Comparison of ENCODE assay signal across 8 cellular contexts in genomic region chr10:29658984-29659769, GRCh38. TPM values are rescaled to one million over a fixed set of nuclear protein-coding genes. Genes with fewer than 3 reads are reported as not detected.
DNase-seq lines count a peak whose midpoint lies in the region; ATAC-seq and TF ChIP-seq lines count a peak whose summit lies in the region.

No MANE protein-coding gene starts in this region.

- no peaks in the 10 kb centered on the region for H3K4me1 ChIP-seq in liver (ENCODE audit: control insufficient read depth in 4 of 4, insufficient read depth in 4 of 4, low read length in 3 of 4)

- ATAC-seq in GM19397 (IDR thresholded peaks at IDR 0.05; ENCODE audit: unreplicated experiment) (peak; percentile 90), HG03469 (IDR thresholded peaks at IDR 0.05; ENCODE audit: unreplicated experiment) (peak; percentile 98)

- H3K9me3 Mint-ChIP-seq in CD14-positive monocyte, result peaks cover 8 to 20% (median 16%) of the 10 kb centered on the region in 7 donors

- TF ChIP-seq CTCF in CD14-positive monocyte (IDR thresholded peaks at IDR 0.05) (peak; percentile 58), brain microvascular endothelial cell (IDR thresholded peaks at IDR 0.05; ENCODE audit: low read depth, low read length, missing control alignments) (peak; percentile 58), liver (IDR thresholded peaks at IDR 0.05; ENCODE audit: low read depth, low read length, missing input control) (no peak)

- WGBS in liver, result 58% methylated on average over 9 of the region's 9 CpGs

- peaks cover 40% of the 10 kb centered on the region for H3K4me1 Mint-ChIP-seq in CD14-positive monocyte

- peaks cover 0 to 3% (median 0%) of the 10 kb centered on the region in 4 donors for H3K9me3 ChIP-seq in liver (ENCODE audit: control insufficient read depth in 4 of 4, low read length in 3 of 4)

- peaks cover 42 to 46% of the 10 kb centered on the region in 2 donors for H3K36me3 Mint-ChIP-seq in CD14-positive monocyte

- H3K9ac ChIP-seq in liver (ENCODE audit: low read depth in 1 of 2, low read length in 2 of 2), result no peak overlapping the region

- H3K4me3 Mint-ChIP-seq in CD14-positive monocyte, result peak overlapping the region; percentile 17 to 77

- H3K27ac ChIP-seq in brain microvascular endothelial cell, result peak overlapping the region; percentile 97
- peak overlapping the region; percentile 38 to 43 for H3K27ac ChIP-seq in liver (ENCODE audit: low read depth in 1 of 2, low read length in 2 of 2)

- H3K27me3 ChIP-seq in brain microvascular endothelial cell (replicated peaks) (no peaks in the 10 kb centered on the region), liver (ENCODE audit: control insufficient read depth in 4 of 4, insufficient read depth in 4 of 4, low read length in 3 of 4) (no peaks in the 10 kb centered on the region)

- no peaks in the 10 kb centered on the region for H3K27me3 Mint-ChIP-seq in CD14-positive monocyte (ENCODE audit: low read depth in 3 of 3)

- in situ Hi-C loops in brain microvascular endothelial cell (cut with HindIII; ENCODE audit: low pct_ligation_motif_present, low sequenced_read_pairs), result no loop called here

- peak; percentile 93 for DNase-seq in CD14-positive monocyte (ENCODE audit: low spot score)
- DNase-seq in T-helper 2 cell, result peak in 4 of 5 experiments; percentile 40 to 93 (median 67)
- peak; percentile 100 for DNase-seq in brain microvascular endothelial cell
- DNase-seq in stimulated activated CD8-positive, alpha-beta memory T cell treated with anti-CD3 and anti-CD28 coated beads, Interleukin-12 subunit alpha, Interleukin-12 subunit beta, amount 100 ng/mL, for 4 hours (ENCODE audit: low read depth), result peak; percentile 49
- DNase-seq in NCI-H524 (lab: John Stamatoyannopoulos, UW), result no peak

- H3K4me3 ChIP-seq in brain microvascular endothelial cell (ENCODE audit: low read depth, low read length) (no peak overlapping the region), liver (ENCODE audit: low read depth in 1 of 3, low read length in 3 of 3) (no peak overlapping the region)

- H3K36me3 ChIP-seq in brain microvascular endothelial cell (replicated peaks) (no peaks in the 10 kb centered on the region), liver (ENCODE audit: control insufficient read depth in 4 of 4, insufficient read depth in 3 of 4, low read depth in 1 of 4, low read length in 3 of 4) (peaks cover 0 to 17% (median 8%) of the 10 kb centered on the region in 4 donors)

- peak overlapping the region; percentile 94 to 99 (median 97) for H3K27ac Mint-ChIP-seq in CD14-positive monocyte

- intact Hi-C loops in CD14-positive monocyte (cut with micrococcal nuclease), result loop anchor here in 1 of 2 donors (1.0 to 5.0 kb wide), 3 partner anchors 33 to 144 kb away; no protein-coding TSS in a partner anchor

- no peak for TF ChIP-seq RAD21 in liver (IDR thresholded peaks at IDR 0.05)

TF ChIP-seq in liver, 16 proteins besides CTCF, POLR2A, EP300 and RAD21:
- peak; percentile 16 to 43 for TF ChIP-seq JUND (IDR thresholded peaks at IDR 0.05)
- TF ChIP-seq SP1 (IDR thresholded peaks at IDR 0.05), result no peak
- TF ChIP-seq EGR1 (IDR thresholded peaks at IDR 0.05; ENCODE audit: low read depth in 2 of 2), result no peak
- no peak for TF ChIP-seq FOXA2 (IDR thresholded peaks at IDR 0.05)
- no peak for TF ChIP-seq REST (IDR thresholded peaks at IDR 0.05)
- TF ChIP-seq MAX (IDR thresholded peaks at IDR 0.05), result no peak
- TF ChIP-seq HNF4A (conservative IDR thresholded peaks at IDR 0.05), result no peak
- TF ChIP-seq HNF4G (IDR thresholded peaks at IDR 0.05), result no peak
- TF ChIP-seq GABPA (IDR thresholded peaks at IDR 0.05 in 1 of 2, conservative IDR thresholded peaks at IDR 0.05 in 1 of 2), result no peak
- no peak for TF ChIP-seq YY1 (IDR thresholded peaks at IDR 0.05)
- TF ChIP-seq NR2F2 (IDR thresholded peaks at IDR 0.05), result peak; percentile 10

RNA-seq across cellular contexts. Expression of gene SVIL, which starts 24.4 kb away (rescaled TPM):
- polyA plus RNA-seq in CD14-positive monocyte (1 to 10 TPM; 2.1 to 5.8 TPM), liver (10 to 100 TPM in 1 of 2 donors, 1 to 10 TPM in 1; 3.1 to 11.0 TPM)
- total RNA-seq in liver, result 10 to 100 TPM in 1 of 2 donors, 1 to 10 TPM in 1; 7.8 to 26.0 TPM

Comparison
In these comparisons a context has a peak if more than half of its experiments do, and no peak if none do; other contexts are left out.
1. DNase-seq: peak in CD14-positive monocyte (single experiment), T-helper 2 cell (4 of 5), brain microvascular endothelial cell (single experiment) and stimulated activated CD8-positive, alpha-beta memory T cell treated with anti-CD3 and anti-CD28 coated beads, Interleukin-12 subunit alpha, Interleukin-12 subunit beta, amount 100 ng/mL, for 4 hours (single experiment); none in NCI-H524 (0 of 2).